Comparison of ENCODE assay signal across 7 cellular contexts in genomic region chr1:152035406-152036315, GRCh38. TPM values are rescaled to one million over a fixed set of nuclear protein-coding genes. Genes with fewer than 3 reads are reported as not detected.
DNase-seq lines count a peak whose midpoint lies in the region; ATAC-seq and TF ChIP-seq lines count a peak whose summit lies in the region.

No MANE protein-coding gene starts in this region.

- ATAC-seq in body of pancreas (no peak), thoracic aorta (ENCODE audit: insufficient number of reproducible peaks, low FRiP score, low read depth) (no peak), HG03442 (IDR thresholded peaks at IDR 0.05; ENCODE audit: unreplicated experiment) (no peak)

- H3K79me2 ChIP-seq in GM23248 (ENCODE audit: insufficient read depth), result peaks cover 41% of the 10 kb centered on the region

- no peaks in the 10 kb centered on the region for H3K9me2 ChIP-seq in GM23248 (ENCODE audit: insufficient read depth)

- H3K9me3 ChIP-seq in GM23248 (ENCODE audit: low read depth), result no peaks in the 10 kb centered on the region
- H3K9me3 ChIP-seq in NT2/D1 (ENCODE audit: insufficient read depth, low read length), result no peaks in the 10 kb centered on the region
- no peaks in the 10 kb centered on the region for H3K9me3 ChIP-seq in body of pancreas
- H3K9me3 ChIP-seq in thoracic aorta, result no peaks in the 10 kb centered on the region

- WGBS in GM23248 (ENCODE audit: low coverage in 1 of 2, low lambda C conversion rate in 2 of 2, missing lambda C conversion rate in 2 of 2), 2 experiments, result 1% methylated on average over 18 of the region's 18 CpGs
- WGBS in body of pancreas, 2 donors, result 34 to 36% methylated on average over 18 of the region's 18 CpGs

- POLR2A ChIA-PET in GM10248 (lab: Yijun Ruan, JAX), result no interaction called here

- peaks cover 15% of the 10 kb centered on the region for H4K20me1 ChIP-seq in GM23248 (ENCODE audit: insufficient read depth)

- peaks cover 60% of the 10 kb centered on the region for H3F3A ChIP-seq in GM23248 (ENCODE audit: insufficient read depth)

- CTCF ChIA-PET in GM10248 (lab: Yijun Ruan, JAX), result interaction anchor here (0.8 to 8.8 kb wide), 16 partner anchors 9 to 423 kb away, joined by 3 to 42 read pairs (median 7); no protein-coding TSS in a partner anchor

- H3K36me3 ChIP-seq in GM23248 (ENCODE audit: low read depth) (peaks cover 43% of the 10 kb centered on the region), NT2/D1 (ENCODE audit: insufficient read depth, insufficient read length, low read length) (peaks cover 38% of the 10 kb centered on the region), body of pancreas (replicated peaks in 1 of 2; ENCODE audit: insufficient read depth in 1 of 2, low read depth in 2 of 2) (peaks cover 9 to 13% of the 10 kb centered on the region in 2 donors), thoracic aorta (peaks cover 29% of the 10 kb centered on the region)

- H3K27ac ChIP-seq in GM23248 (peak overlapping the region; percentile 99), body of pancreas (peak overlapping the region; percentile 71 to 94 (median 90)), thoracic aorta (peak overlapping the region; percentile 91 to 95)

- peak overlapping the region; percentile 100 for H3K4me2 ChIP-seq in GM23248 (ENCODE audit: unreplicated experiment)

- H3K4me1 ChIP-seq in GM23248 (ENCODE audit: insufficient read depth) (peaks cover 23% of the 10 kb centered on the region), NT2/D1 (ENCODE audit: insufficient read depth, insufficient read length) (peaks cover 2% of the 10 kb centered on the region), body of pancreas (peaks cover 28% of the 10 kb centered on the region), thoracic aorta (ENCODE audit: control insufficient read depth in 1 of 2, low read depth in 2 of 2) (peaks cover 9 to 24% of the 10 kb centered on the region in 2 donors)

- peak overlapping the region; percentile 100 for H3K4me3 ChIP-seq in GM23248
- H3K4me3 ChIP-seq in NT2/D1 (ENCODE audit: insufficient read length, low read depth), result peak overlapping the region; percentile 78
- H3K4me3 ChIP-seq in body of pancreas, result peak overlapping the region; percentile 5 to 47
- peak overlapping the region; percentile 88 for H3K4me3 ChIP-seq in thoracic aorta

- H3K27me3 ChIP-seq in GM23248 (replicated peaks; ENCODE audit: insufficient read depth), result no peaks in the 10 kb centered on the region
- peaks cover 4% of the 10 kb centered on the region for H3K27me3 ChIP-seq in NT2/D1 (ENCODE audit: insufficient read depth, insufficient read length)
- no peaks in the 10 kb centered on the region for H3K27me3 ChIP-seq in body of pancreas
- H3K27me3 ChIP-seq in thoracic aorta (replicated peaks; ENCODE audit: insufficient read depth), result no peaks in the 10 kb centered on the region

- H3K9ac ChIP-seq in GM23248, result peak overlapping the region; percentile 100
- H3K9ac ChIP-seq in NT2/D1 (ENCODE audit: insufficient read length, low read depth), result peak overlapping the region; percentile 91

- no peak overlapping the region for H2AFZ ChIP-seq in GM23248

- DNase-seq in GM23248 (peak; percentile 70), NT2/D1 (ENCODE audit: low read depth, low spot score) (no peak), body of pancreas (peak in 3 of 4 donors; percentile 22 to 31 (median 24)), left kidney (ENCODE audit: low read depth, low spot score) (peak; percentile 58), thoracic aorta (ENCODE audit: low spot score) (no peak), GM10248 (ENCODE audit: extremely low spot score) (no peak)

- intact Hi-C loops in body of pancreas (cut with DNase I), result no loop called here

- TF ChIP-seq POLR2A in body of pancreas (IDR thresholded peaks at IDR 0.05), result no peak

- TF ChIP-seq CTCF in body of pancreas (IDR thresholded peaks at IDR 0.05), result no peak
- no peak for TF ChIP-seq CTCF in thoracic aorta (IDR thresholded peaks at IDR 0.05)
- TF ChIP-seq CTCF in GM10248 (IDR thresholded peaks at IDR 0.05; ENCODE audit: control extremely low read depth, extremely low read depth, low read depth, missing control alignments), result no peak

- in situ Hi-C loops in GM23248 (cut with MboI), result no loop called here

RNA-seq across cellular contexts. Expression of gene S100A11, which starts 1.1 kb away (rescaled TPM):
- 460 and 612 TPM in 2 replicates for total RNA-seq in GM23248 (2014; rRNA removed; shearing (Covaris generic))
- 4,050 and 4,052 TPM in 2 replicates for polyA plus RNA-seq in GM23248 (2016; fragmentation: Nextera tagmentation; extraction: Ambion mirVana)
- total RNA-seq in body of pancreas (100 to 1,000 TPM in 1 of 2 donors, 10 to 100 TPM in 1; 76.1 to 101 TPM), thoracic aorta (100 to 1,000 TPM; 196 to 210 TPM)

RNA-seq across cellular contexts. Expression of gene S100A10, which starts 42.0 kb away (rescaled TPM):
- 60.5 and 60.7 TPM in 2 replicates for total RNA-seq in GM23248 (2014; rRNA removed; shearing (Covaris generic))
- polyA plus RNA-seq in GM23248 (2016; fragmentation: Nextera tagmentation; extraction: Ambion mirVana), result 1,024 and 1,043 TPM in 2 replicates
- total RNA-seq in body of pancreas (100 to 1,000 TPM in 1 of 2 donors, 10 to 100 TPM in 1; 40.7 to 105 TPM), thoracic aorta (100 to 1,000 TPM in 1 of 2 donors, 10 to 100 TPM in 1; 47.0 to 107 TPM)

RNA-seq across cellular contexts. Expression of gene TCHHL1, which starts 53.2 kb away (rescaled TPM):
- not detected in 2 replicates for total RNA-seq in GM23248 (2014; rRNA removed; shearing (Covaris generic))
- polyA plus RNA-seq in GM23248 (2016; fragmentation: Nextera tagmentation; extraction: Ambion mirVana), result not detected in 2 replicates
- total RNA-seq in body of pancreas (not detected), thoracic aorta (not detected)

Comparison
In these comparisons a context has a peak if more than half of its experiments do, and no peak if none do; other contexts are left out.
1. DNase-seq: peak in GM23248 (single experiment), body of pancreas (3 of 4) and left kidney (single experiment); none in NT2/D1 (single experiment), thoracic aorta (single experiment) and GM10248 (single experiment).
2. H3K4me3 ChIP-seq: peak in every context shown above with its lines; median percentile 100 in GM23248; 88 in thoracic aorta; 78 in NT2/D1; 26 in body of pancreas.
3. Peak in every context shown above with its lines, with median percentiles within 50 percentile points of each other: H3K27ac ChIP-seq.